In the genomic region with DNA sequence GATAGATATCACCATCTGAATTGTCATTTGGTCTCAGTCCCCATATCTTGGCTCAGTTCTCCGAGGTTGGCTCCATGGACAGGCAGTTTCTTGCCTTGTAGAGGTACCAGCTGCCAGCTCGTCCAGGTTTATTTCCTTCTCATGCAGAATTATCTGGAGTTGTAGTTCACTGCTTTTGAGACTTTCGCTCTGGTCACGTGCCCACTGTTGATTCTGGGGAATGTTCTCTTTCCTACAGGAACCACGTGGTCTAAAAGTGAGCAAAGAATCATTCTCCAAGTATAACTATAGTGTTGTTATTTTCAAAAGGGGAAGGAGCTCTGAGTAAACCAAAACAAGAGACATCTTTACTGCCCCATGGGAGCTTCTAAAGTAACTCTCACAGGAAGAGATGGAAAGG, we compare ENCODE assay signal across 15 cellular contexts. TPM values are rescaled to one million over a fixed set of nuclear protein-coding genes. Genes with fewer than 3 reads are reported as not detected.
"Had no signal": no experiment of that assay in that cellular context is flagged by ENCODE, and none has a peak within 500 bp of the region (broad histone marks: within the 10 kb centered on the region; RNA-seq: fewer than 3 reads in every experiment).

No MANE protein-coding gene starts in this region.

- H3K4me3 Mint-ChIP-seq: activated CD4-positive, alpha-beta memory T cell treated with anti-CD3 and anti-CD28 coated beads, Interleukin-2, amount 10 ng/mL, durations not matched to agents 7 days and 5 days; activated naive CD8-positive, alpha-beta T cell treated with anti-CD3 and anti-CD28 coated beads for 36 hours; activated T-cell treated with anti-CD3 and anti-CD28 coated beads, Interleukin-2, amount 50 U/mL, for 72 hours; neural progenitor cell had no signal

- H3K4me1 ChIP-seq: esophagus squamous epithelium, heart right ventricle, neural progenitor cell, tibial nerve had no signal

- H3K27me3 ChIP-seq: esophagus squamous epithelium, gastrocnemius medialis, heart right ventricle, neural progenitor cell, tibial nerve had no signal

- H3K36me3 Mint-ChIP-seq: activated naive CD8-positive, alpha-beta T cell treated with anti-CD3 and anti-CD28 coated beads for 36 hours; neural progenitor cell had no signal

- DNase-seq: activated CD4-positive, alpha-beta memory T cell treated with anti-CD3 and anti-CD28 coated beads, Interleukin-2, amount 10 ng/mL, durations not matched to agents 7 days and 5 days; activated CD8-positive, alpha-beta memory T cell treated with anti-CD3 and anti-CD28 coated beads, Interleukin-2, amount 50 U/mL, for 4 hours; activated gamma-delta T cell treated with Interleukin-2 at 50 U/mL for 16 hours; activated naive CD8-positive, alpha-beta T cell treated with anti-CD3 and anti-CD28 coated beads for 36 hours; activated T-cell treated with anti-CD3 and anti-CD28 coated beads, Interleukin-2, amount 50 U/mL, for 72 hours; esophagus squamous epithelium; gastrocnemius medialis; heart right ventricle; mesendoderm; retina had no signal

- H3K27ac ChIP-seq: esophagus squamous epithelium, gastrocnemius medialis, heart right ventricle, neural progenitor cell, tibial nerve, VCaP had no signal

- H3K36me3 ChIP-seq: esophagus squamous epithelium, gastrocnemius medialis, heart right ventricle, neural progenitor cell, tibial nerve had no signal

- H2AFZ ChIP-seq: neural progenitor cell had no signal

- H3K4me3 ChIP-seq: esophagus squamous epithelium, gastrocnemius medialis, heart right ventricle, neural progenitor cell, skin epidermis, tibial nerve had no signal

- H3K4me2 ChIP-seq: neural progenitor cell had no signal

- H3K9ac ChIP-seq: neural progenitor cell had no signal

- H3K9me3 Mint-ChIP-seq: activated naive CD8-positive, alpha-beta T cell treated with anti-CD3 and anti-CD28 coated beads for 36 hours; activated T-cell treated with anti-CD3 and anti-CD28 coated beads, Interleukin-2, amount 50 U/mL, for 72 hours; neural progenitor cell had no signal

- H3K4me1 Mint-ChIP-seq: activated naive CD8-positive, alpha-beta T cell treated with anti-CD3 and anti-CD28 coated beads for 36 hours; neural progenitor cell had no signal

- H3K9me3 ChIP-seq: esophagus squamous epithelium, gastrocnemius medialis, heart right ventricle, tibial nerve had no signal

- H3K27ac Mint-ChIP-seq: activated CD4-positive, alpha-beta memory T cell treated with anti-CD3 and anti-CD28 coated beads, Interleukin-2, amount 10 ng/mL, durations not matched to agents 7 days and 5 days; activated naive CD8-positive, alpha-beta T cell treated with anti-CD3 and anti-CD28 coated beads for 36 hours; activated T-cell treated with anti-CD3 and anti-CD28 coated beads, Interleukin-2, amount 50 U/mL, for 72 hours; neural progenitor cell had no signal

- ATAC-seq: activated T-cell treated with anti-CD3 and anti-CD28 coated beads, Interleukin-2, amount 50 U/mL, for 72 hours; gastrocnemius medialis; heart right ventricle; left lobe of liver had no signal

- H3K27me3 Mint-ChIP-seq: activated CD4-positive, alpha-beta memory T cell treated with anti-CD3 and anti-CD28 coated beads, Interleukin-2, amount 10 ng/mL, durations not matched to agents 7 days and 5 days had no signal

RNA-seq across cellular contexts. Expression of gene RAB27B, which starts 41.2 kb away (rescaled TPM):
- total RNA-seq: activated naive CD8-positive, alpha-beta T cell treated with anti-CD3 and anti-CD28 coated beads for 36 hours had no signal
